Comparison of ENCODE assay signal across 10 cellular contexts in genomic region chr14:92037989-92038388, GRCh38. TPM values are rescaled to one million over a fixed set of nuclear protein-coding genes. Genes with fewer than 3 reads are reported as not detected.
A peak's percentile ranks its signal among the peaks of the same experiment; 100 is the strongest.
DNase-seq lines count a peak whose midpoint lies in the region; ATAC-seq and TF ChIP-seq lines count a peak whose summit lies in the region.
"Had no signal": no experiment of that assay in that cellular context is flagged by ENCODE, and none has a peak within 500 bp of the region (broad histone marks: within the 10 kb centered on the region; RNA-seq: fewer than 3 reads in every experiment).

No MANE protein-coding gene starts in this region.

- peaks cover 5% of the 10 kb centered on the region for H3K36me3 Mint-ChIP-seq in natural killer cell treated with Interleukin-12 subunit alpha and Interleukin-12 subunit beta and Interleukin-15 and Interleukin-18, amount 100 ng/mL, for 72 hours

- H3K9me2 ChIP-seq in Loucy (replicated peaks; ENCODE audit: low read depth, low read length) = no peaks in the 10 kb centered on the region

- no peak for ATAC-seq in natural killer cell treated with Interleukin-12 subunit alpha and Interleukin-12 subunit beta and Interleukin-15 and Interleukin-18, amount 100 ng/mL, for 72 hours
- no peak for ATAC-seq in HG03457 (IDR thresholded peaks at IDR 0.05; ENCODE audit: unreplicated experiment)
- no peak for ATAC-seq in GM21526 (IDR thresholded peaks at IDR 0.05; ENCODE audit: low FRiP score, unreplicated experiment)

- no peak overlapping the region; a peak in 1 of 22 replicates for H3K27ac ChIP-seq in BLaER1 treated with 17β-estradiol and CSF1 and Interleukin-3, amounts not matched to agents 10 nM and 100 nM
- no peak overlapping the region for H3K27ac ChIP-seq in WERI-Rb-1

- H3K4me2 ChIP-seq in BLaER1 treated with 17β-estradiol and CSF1 and Interleukin-3, amounts not matched to agents 10 nM and 100 nM = peak overlapping the region; percentile 81 to 100 (median 92)
- peak overlapping the region; percentile 81 for H3K4me2 ChIP-seq in Loucy (ENCODE audit: low read depth, low read length, poor library complexity, severe bottlenecking)

- H3K9me3 Mint-ChIP-seq in natural killer cell treated with Interleukin-12 subunit alpha and Interleukin-12 subunit beta and Interleukin-15 and Interleukin-18, amount 100 ng/mL, for 72 hours = no peaks in the 10 kb centered on the region

- H4K20me1 ChIP-seq in BLaER1 treated with 17β-estradiol and CSF1 and Interleukin-3, amounts not matched to agents 10 nM and 100 nM = peaks cover 28 to 62% (median 53%) of the 10 kb centered on the region in 11 experiments; a peak in 20 of 22 replicates
- peaks cover 35% of the 10 kb centered on the region for H4K20me1 ChIP-seq in Loucy (ENCODE audit: insufficient read depth, low read length, poor library complexity, severe bottlenecking)

- DNase-seq in choroid plexus epithelial cell (ENCODE audit: low read depth) (peak; percentile 7), hippocampal formation (lab: John Stamatoyannopoulos, UW) (no peak), WERI-Rb-1 (no peak)
- no peak for DNase-seq in natural killer cell treated with Interleukin-12 subunit alpha and Interleukin-12 subunit beta and Interleukin-15 and Interleukin-18, amount 100 ng/mL, for 72 hours (ENCODE audit: low spot score)
- DNase-seq: activated CD4-positive, alpha-beta T cell treated with anti-CD3 and anti-CD28 coated beads for 1 hour; KBM-7 had no signal

- peaks cover 0 to 7% (median 0%) of the 10 kb centered on the region in 11 experiments; a peak in 1 of 22 replicates for H3K9me3 ChIP-seq in BLaER1 treated with 17β-estradiol and CSF1 and Interleukin-3, amounts not matched to agents 10 nM and 100 nM (replicated peaks in 1 of 11)
- H3K9me3 ChIP-seq in Loucy (ENCODE audit: insufficient read depth, low read depth, low read length) = no peaks in the 10 kb centered on the region
- no peaks in the 10 kb centered on the region for H3K9me3 ChIP-seq in WERI-Rb-1 (ENCODE audit: severe bottlenecking)

- peak overlapping the region; percentile 97 to 98 for H3K27ac Mint-ChIP-seq in natural killer cell treated with Interleukin-12 subunit alpha and Interleukin-12 subunit beta and Interleukin-15 and Interleukin-18, amount 100 ng/mL, for 72 hours

- no peak overlapping the region for H2AFZ ChIP-seq in Loucy (ENCODE audit: low read length)

- H3K4me3 ChIP-seq in BLaER1 treated with 17β-estradiol and CSF1 and Interleukin-3, amounts not matched to agents 10 nM and 100 nM = peak overlapping the region; percentile 76 to 96 (median 84)
- H3K4me3 ChIP-seq in Loucy (ENCODE audit: low read length, poor library complexity, severe bottlenecking) (peak overlapping the region; percentile 91), choroid plexus epithelial cell (ENCODE audit: low read depth, low read length) (peak overlapping the region; percentile 66), WERI-Rb-1 (ENCODE audit: low read depth, low read length) (no peak overlapping the region)

- peak overlapping the region; percentile 91 to 99 (median 95); a peak in 21 of 22 replicates for H3K9ac ChIP-seq in BLaER1 treated with 17β-estradiol and CSF1 and Interleukin-3, amounts not matched to agents 10 nM and 100 nM
- H3K9ac ChIP-seq in Loucy (ENCODE audit: low read depth, low read length, poor library complexity, severe bottlenecking) = peak overlapping the region; percentile 95

- H3K4me1 ChIP-seq in BLaER1 treated with 17β-estradiol and CSF1 and Interleukin-3, amounts not matched to agents 10 nM and 100 nM = peaks cover 25 to 37% (median 33%) of the 10 kb centered on the region in 10 experiments
- H3K4me1 ChIP-seq in Loucy (ENCODE audit: insufficient read depth, low read length, poor library complexity, severe bottlenecking) = peaks cover 32% of the 10 kb centered on the region

- H3K27me3 Mint-ChIP-seq in natural killer cell treated with Interleukin-12 subunit alpha and Interleukin-12 subunit beta and Interleukin-15 and Interleukin-18, amount 100 ng/mL, for 72 hours = no peaks in the 10 kb centered on the region

- H3K27me3 ChIP-seq in BLaER1 treated with 17β-estradiol and CSF1 and Interleukin-3, amounts not matched to agents 10 nM and 100 nM = no peaks in the 10 kb centered on the region
- no peaks in the 10 kb centered on the region for H3K27me3 ChIP-seq in Loucy (ENCODE audit: insufficient read depth, low read length, poor library complexity, severe bottlenecking)
- H3K27me3 ChIP-seq in WERI-Rb-1 (ENCODE audit: insufficient read depth, low read depth, severe bottlenecking) = no peaks in the 10 kb centered on the region

- TF ChIP-seq CTCF in Loucy (conservative IDR thresholded peaks at IDR 0.05; ENCODE audit: low read length) = no peak
- no peak for TF ChIP-seq CTCF in choroid plexus epithelial cell (conservative IDR thresholded peaks at IDR 0.05; ENCODE audit: low read depth, low read length)
- no peak for TF ChIP-seq CTCF in WERI-Rb-1 (IDR thresholded peaks at IDR 0.05; ENCODE audit: low read depth, low read length)

- no peaks in the 10 kb centered on the region for H3F3A ChIP-seq in Loucy (ENCODE audit: low read depth)

- H3K36me3 ChIP-seq in BLaER1 treated with 17β-estradiol and CSF1 and Interleukin-3, amounts not matched to agents 10 nM and 100 nM = peaks cover 2 to 37% (median 26%) of the 10 kb centered on the region in 11 experiments; a peak in 17 of 22 replicates
- H3K36me3 ChIP-seq in Loucy (ENCODE audit: insufficient read depth, low read length) = no peaks in the 10 kb centered on the region
- H3K36me3 ChIP-seq in WERI-Rb-1 = peaks cover 11% of the 10 kb centered on the region

- H3K4me3 Mint-ChIP-seq in natural killer cell treated with Interleukin-12 subunit alpha and Interleukin-12 subunit beta and Interleukin-15 and Interleukin-18, amount 100 ng/mL, for 72 hours = peak overlapping the region; percentile 95

- H3K4me1 Mint-ChIP-seq in natural killer cell treated with Interleukin-12 subunit alpha and Interleukin-12 subunit beta and Interleukin-15 and Interleukin-18, amount 100 ng/mL, for 72 hours (ENCODE audit: low read depth in 2 of 2) = peaks cover 24 to 29% of the 10 kb centered on the region in 2 donors

- H3K79me2 ChIP-seq in Loucy (ENCODE audit: insufficient read depth, low read length) = peaks cover 66% of the 10 kb centered on the region

RNA-seq across cellular contexts. Expression of gene TRIP11, which starts 1.9 kb away (rescaled TPM):
- total RNA-seq in natural killer cell treated with Interleukin-12 subunit alpha and Interleukin-12 subunit beta and Interleukin-15 and Interleukin-18, amount 100 ng/mL, for 72 hours = 10 to 100 TPM; 47.8 to 53.9 TPM
